1 cellular context compared by ENCODE assay signal in the genomic region with DNA sequence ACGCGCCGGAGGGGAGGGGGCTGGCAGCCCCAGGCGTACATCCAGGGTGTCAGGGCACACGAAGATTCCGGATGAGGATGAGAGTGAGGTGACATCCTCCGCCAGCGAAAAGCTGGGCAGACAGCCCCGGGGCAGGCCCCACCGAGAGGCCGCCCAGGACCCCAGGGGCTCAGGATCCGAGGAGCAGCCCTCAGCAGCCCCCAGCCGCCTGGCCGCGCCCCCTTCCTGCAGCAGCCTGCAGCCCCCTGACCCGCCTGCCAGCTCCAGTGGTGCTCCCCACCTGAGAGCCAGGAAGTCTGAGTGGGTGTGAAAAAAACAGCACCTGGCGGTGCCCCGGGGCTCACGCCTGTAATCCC.
TF ChIP-seq lines count a peak whose summit lies in the region.

No MANE protein-coding gene starts in this region.

TF ChIP-seq in GM23338, 12 proteins besides CTCF, POLR2A, EP300 and RAD21 (continued from another document):
- TF ChIP-seq, protein P1, sequence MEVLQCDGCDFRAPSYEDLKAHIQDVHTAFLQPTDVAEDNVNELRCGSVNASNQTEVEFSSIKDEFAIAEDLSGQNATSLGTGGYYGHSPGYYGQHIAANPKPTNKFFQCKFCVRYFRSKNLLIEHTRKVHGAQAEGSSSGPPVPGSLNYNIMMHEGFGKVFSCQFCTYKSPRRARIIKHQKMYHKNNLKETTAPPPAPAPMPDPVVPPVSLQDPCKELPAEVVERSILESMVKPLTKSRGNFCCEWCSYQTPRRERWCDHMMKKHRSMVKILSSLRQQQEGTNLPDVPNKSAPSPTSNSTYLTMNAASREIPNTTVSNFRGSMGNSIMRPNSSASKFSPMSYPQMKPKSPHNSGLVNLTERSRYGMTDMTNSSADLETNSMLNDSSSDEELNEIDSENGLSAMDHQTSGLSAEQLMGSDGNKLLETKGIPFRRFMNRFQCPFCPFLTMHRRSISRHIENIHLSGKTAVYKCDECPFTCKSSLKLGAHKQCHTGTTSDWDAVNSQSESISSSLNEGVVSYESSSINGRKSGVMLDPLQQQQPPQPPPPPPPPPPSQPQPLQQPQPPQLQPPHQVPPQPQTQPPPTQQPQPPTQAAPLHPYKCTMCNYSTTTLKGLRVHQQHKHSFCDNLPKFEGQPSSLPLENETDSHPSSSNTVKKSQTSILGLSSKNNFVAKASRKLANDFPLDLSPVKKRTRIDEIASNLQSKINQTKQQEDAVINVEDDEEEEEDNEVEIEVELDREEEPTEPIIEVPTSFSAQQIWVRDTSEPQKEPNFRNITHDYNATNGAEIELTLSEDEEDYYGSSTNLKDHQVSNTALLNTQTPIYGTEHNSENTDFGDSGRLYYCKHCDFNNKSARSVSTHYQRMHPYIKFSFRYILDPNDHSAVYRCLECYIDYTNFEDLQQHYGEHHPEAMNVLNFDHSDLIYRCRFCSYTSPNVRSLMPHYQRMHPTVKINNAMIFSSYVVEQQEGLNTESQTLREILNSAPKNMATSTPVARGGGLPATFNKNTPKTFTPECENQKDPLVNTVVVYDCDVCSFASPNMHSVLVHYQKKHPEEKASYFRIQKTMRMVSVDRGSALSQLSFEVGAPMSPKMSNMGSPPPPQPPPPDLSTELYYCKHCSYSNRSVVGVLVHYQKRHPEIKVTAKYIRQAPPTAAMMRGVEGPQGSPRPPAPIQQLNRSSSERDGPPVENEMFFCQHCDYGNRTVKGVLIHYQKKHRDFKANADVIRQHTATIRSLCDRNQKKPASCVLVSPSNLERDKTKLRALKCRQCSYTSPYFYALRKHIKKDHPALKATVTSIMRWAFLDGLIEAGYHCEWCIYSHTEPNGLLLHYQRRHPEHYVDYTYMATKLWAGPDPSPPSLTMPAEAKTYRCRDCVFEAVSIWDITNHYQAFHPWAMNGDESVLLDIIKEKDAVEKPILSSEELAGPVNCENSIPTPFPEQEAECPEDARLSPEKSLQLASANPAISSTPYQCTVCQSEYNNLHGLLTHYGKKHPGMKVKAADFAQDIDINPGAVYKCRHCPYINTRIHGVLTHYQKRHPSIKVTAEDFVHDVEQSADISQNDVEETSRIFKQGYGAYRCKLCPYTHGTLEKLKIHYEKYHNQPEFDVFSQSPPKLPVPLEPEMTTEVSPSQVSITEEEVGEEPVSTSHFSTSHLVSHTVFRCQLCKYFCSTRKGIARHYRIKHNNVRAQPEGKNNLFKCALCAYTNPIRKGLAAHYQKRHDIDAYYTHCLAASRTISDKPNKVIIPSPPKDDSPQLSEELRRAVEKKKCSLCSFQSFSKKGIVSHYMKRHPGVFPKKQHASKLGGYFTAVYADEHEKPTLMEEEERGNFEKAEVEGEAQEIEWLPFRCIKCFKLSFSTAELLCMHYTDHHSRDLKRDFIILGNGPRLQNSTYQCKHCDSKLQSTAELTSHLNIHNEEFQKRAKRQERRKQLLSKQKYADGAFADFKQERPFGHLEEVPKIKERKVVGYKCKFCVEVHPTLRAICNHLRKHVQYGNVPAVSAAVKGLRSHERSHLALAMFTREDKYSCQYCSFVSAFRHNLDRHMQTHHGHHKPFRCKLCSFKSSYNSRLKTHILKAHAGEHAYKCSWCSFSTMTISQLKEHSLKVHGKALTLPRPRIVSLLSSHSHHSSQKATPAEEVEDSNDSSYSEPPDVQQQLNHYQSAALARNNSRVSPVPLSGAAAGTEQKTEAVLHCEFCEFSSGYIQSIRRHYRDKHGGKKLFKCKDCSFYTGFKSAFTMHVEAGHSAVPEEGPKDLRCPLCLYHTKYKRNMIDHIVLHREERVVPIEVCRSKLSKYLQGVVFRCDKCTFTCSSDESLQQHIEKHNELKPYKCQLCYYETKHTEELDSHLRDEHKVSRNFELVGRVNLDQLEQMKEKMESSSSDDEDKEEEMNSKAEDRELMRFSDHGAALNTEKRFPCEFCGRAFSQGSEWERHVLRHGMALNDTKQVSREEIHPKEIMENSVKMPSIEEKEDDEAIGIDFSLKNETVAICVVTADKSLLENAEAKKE (CRISPR knock-in tag; IDR thresholded peaks at IDR 0.05), result no peak
- TF ChIP-seq EZH2 (IDR thresholded peaks at IDR 0.05; ENCODE audit: low read depth, unreplicated experiment) (no peak), ZNF114 (CRISPR knock-in tag; IDR thresholded peaks at IDR 0.05) (no peak), STAT1 (IDR thresholded peaks at IDR 0.05; ENCODE audit: unreplicated experiment) (no peak), EZH2phosphoT487 (IDR thresholded peaks at IDR 0.05; ENCODE audit: unreplicated experiment) (no peak)
